8 cellular contexts compared by ENCODE assay signal in the genomic region with DNA sequence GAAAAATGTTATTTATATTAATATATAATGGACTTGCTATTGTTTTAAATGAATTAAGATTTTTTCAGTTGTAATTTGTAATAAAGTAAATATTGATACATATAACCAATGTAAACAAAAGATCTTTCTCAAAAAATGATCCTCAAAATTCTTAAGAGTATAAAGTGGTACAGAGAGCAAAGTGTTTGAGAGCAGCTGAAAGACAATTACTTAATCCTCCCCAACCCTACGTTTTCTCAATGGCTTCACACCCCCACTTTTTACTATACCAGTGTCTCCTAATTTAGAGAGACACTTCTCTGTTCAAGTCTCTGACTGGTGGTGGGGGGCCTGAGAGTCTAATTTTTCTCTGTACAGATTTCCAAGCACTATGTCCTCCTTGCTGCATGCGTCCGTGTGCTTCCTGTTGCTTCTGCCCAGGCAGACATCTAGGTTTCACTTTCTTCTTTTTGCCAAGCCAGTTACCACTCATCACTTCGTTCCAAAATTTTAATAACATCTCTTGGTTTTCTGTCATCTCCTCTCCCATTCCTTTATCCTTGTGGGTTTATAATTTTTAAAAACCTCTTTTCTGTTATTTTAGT.
A peak's percentile ranks its signal among the peaks of the same experiment; 100 is the strongest.
DNase-seq lines count a peak whose midpoint lies in the region; ATAC-seq and TF ChIP-seq lines count a peak whose summit lies in the region.

No MANE protein-coding gene starts in this region.

- H3K9me3 Mint-ChIP-seq in activated naive CD4-positive, alpha-beta T cell treated with anti-CD3 and anti-CD28 coated beads, Interleukin-2, amount 50 U/mL, for 24 hours, result peaks cover 5% of the 10 kb centered on the region
- peaks cover 7% of the 10 kb centered on the region for H3K9me3 Mint-ChIP-seq in neural crest cell

- no peaks in the 10 kb centered on the region for H3K36me3 Mint-ChIP-seq in activated naive CD4-positive, alpha-beta T cell treated with anti-CD3 and anti-CD28 coated beads, Interleukin-2, amount 50 U/mL, for 24 hours
- H3K36me3 Mint-ChIP-seq in neural crest cell (ENCODE audit: low read depth), result peaks cover 9% of the 10 kb centered on the region

- no peak for TF ChIP-seq CTCF in neural crest cell (conservative IDR thresholded peaks at IDR 0.05)

- H3K4me1 Mint-ChIP-seq in activated naive CD4-positive, alpha-beta T cell treated with anti-CD3 and anti-CD28 coated beads, Interleukin-2, amount 50 U/mL, for 24 hours, result no peaks in the 10 kb centered on the region
- H3K4me1 Mint-ChIP-seq in neural crest cell, result peaks cover 13% of the 10 kb centered on the region

- H3K4me3 Mint-ChIP-seq in activated naive CD4-positive, alpha-beta T cell treated with anti-CD3 and anti-CD28 coated beads, Interleukin-2, amount 50 U/mL, for 24 hours, result peak overlapping the region; percentile 69
- no peak overlapping the region for H3K4me3 Mint-ChIP-seq in neural crest cell

- peaks cover 3% of the 10 kb centered on the region for H3K27me3 Mint-ChIP-seq in activated naive CD4-positive, alpha-beta T cell treated with anti-CD3 and anti-CD28 coated beads, Interleukin-2, amount 50 U/mL, for 24 hours
- no peaks in the 10 kb centered on the region for H3K27me3 Mint-ChIP-seq in neural crest cell (ENCODE audit: low read depth)

- H3K27ac Mint-ChIP-seq in activated naive CD4-positive, alpha-beta T cell treated with anti-CD3 and anti-CD28 coated beads, Interleukin-2, amount 50 U/mL, for 24 hours, result no peak overlapping the region
- peak overlapping the region; percentile 55 for H3K27ac Mint-ChIP-seq in neural crest cell (ENCODE audit: unreplicated experiment)

- ATAC-seq in HG03095 (IDR thresholded peaks at IDR 0.05; ENCODE audit: unreplicated experiment), result peak; percentile 80
- ATAC-seq in SK-N-SH treated with all-trans-retinoic acid at 6 μM for 48 hours, result 0 out of 3 replicates have a peak, but pooled peaks have one; percentile 36

- DNase-seq in activated naive CD4-positive, alpha-beta T cell (lab: John Stamatoyannopoulos, UW), result no peak
- no peak for DNase-seq in neural crest cell (ENCODE audit: low read depth, low spot score)
- no peak for DNase-seq in mesenteric fat pad (ENCODE audit: low spot score)
- DNase-seq in NCI-H1436 (lab: John Stamatoyannopoulos, UW), result no peak
- no peak for DNase-seq in NCI-H1048 (lab: John Stamatoyannopoulos, UW)

TF ChIP-seq in SK-N-SH treated with all-trans-retinoic acid at 6 μM for 48 hours, 23 proteins besides CTCF, POLR2A, EP300 and RAD21:
- TF ChIP-seq ARNTL (CRISPR knock-in tag; IDR thresholded peaks at IDR 0.05; ENCODE audit: borderline replicate concordance, low read depth) (no peak), ESRRG (CRISPR knock-in tag; IDR thresholded peaks at IDR 0.05) (no peak), PPARA (CRISPR knock-in tag; IDR thresholded peaks at IDR 0.05; ENCODE audit: borderline replicate concordance) (no peak), GLIS3 (CRISPR knock-in tag; IDR thresholded peaks at IDR 0.05) (no peak), OSR1 (CRISPR knock-in tag; IDR thresholded peaks at IDR 0.05) (no peak), RARB (CRISPR knock-in tag; IDR thresholded peaks at IDR 0.05) (no peak), CREB5 (CRISPR knock-in tag; IDR thresholded peaks at IDR 0.05; ENCODE audit: low read depth) (no peak), ISL1 (CRISPR knock-in tag; IDR thresholded peaks at IDR 0.05) (no peak)
- TF ChIP-seq, protein P1, sequence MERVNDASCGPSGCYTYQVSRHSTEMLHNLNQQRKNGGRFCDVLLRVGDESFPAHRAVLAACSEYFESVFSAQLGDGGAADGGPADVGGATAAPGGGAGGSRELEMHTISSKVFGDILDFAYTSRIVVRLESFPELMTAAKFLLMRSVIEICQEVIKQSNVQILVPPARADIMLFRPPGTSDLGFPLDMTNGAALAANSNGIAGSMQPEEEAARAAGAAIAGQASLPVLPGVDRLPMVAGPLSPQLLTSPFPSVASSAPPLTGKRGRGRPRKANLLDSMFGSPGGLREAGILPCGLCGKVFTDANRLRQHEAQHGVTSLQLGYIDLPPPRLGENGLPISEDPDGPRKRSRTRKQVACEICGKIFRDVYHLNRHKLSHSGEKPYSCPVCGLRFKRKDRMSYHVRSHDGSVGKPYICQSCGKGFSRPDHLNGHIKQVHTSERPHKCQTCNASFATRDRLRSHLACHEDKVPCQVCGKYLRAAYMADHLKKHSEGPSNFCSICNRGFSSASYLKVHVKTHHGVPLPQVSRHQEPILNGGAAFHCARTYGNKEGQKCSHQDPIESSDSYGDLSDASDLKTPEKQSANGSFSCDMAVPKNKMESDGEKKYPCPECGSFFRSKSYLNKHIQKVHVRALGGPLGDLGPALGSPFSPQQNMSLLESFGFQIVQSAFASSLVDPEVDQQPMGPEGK (CRISPR knock-in tag; IDR thresholded peaks at IDR 0.05; ENCODE audit: borderline replicate concordance), result no peak
